In the genomic region with DNA sequence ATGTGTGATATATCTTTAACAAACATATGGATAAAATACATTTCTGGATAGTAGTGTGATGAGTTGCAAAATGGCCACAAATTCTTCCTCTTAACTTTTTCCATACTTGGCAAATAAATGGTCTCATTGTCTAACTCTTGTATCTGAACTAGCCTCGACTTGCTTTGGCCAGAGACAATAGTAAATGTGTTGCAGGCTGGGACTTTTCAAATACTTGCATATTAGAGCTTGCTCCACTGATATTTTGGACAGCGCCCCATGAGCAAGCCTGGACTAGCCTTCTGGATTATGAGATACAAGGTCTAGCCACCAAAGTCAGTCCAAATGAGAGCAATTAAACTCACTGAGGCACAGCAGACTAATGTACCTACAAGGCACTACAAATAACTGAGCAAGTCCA, we compare ENCODE assay signal across 27 cellular contexts.
A peak's percentile ranks its signal among the peaks of the same experiment; 100 is the strongest.
DNase-seq lines count a peak whose midpoint lies in the region; ATAC-seq, FAIRE-seq and TF ChIP-seq lines count a peak whose summit lies in the region.
"Had no signal": no experiment of that assay in that cellular context is flagged by ENCODE, and none has a peak within 500 bp of the region (broad histone marks: within the 10 kb centered on the region; RNA-seq: fewer than 3 reads in every experiment).

No MANE protein-coding gene starts in this region.

- ATAC-seq in SK-N-SH treated with all-trans-retinoic acid at 6 μM for 48 hours (peak; percentile 43; the same call in 1 of the 3 replicates), esophagus mucosa (peak; percentile 86)
- ATAC-seq: activated T-cell treated with anti-CD3 and anti-CD28 coated beads, Interleukin-2, amount 50 U/mL, for 4 hours; Right ventricle myocardium inferior had no signal

- H2BK120ac ChIP-seq in neuronal stem cell (ENCODE audit: low read depth, low read length), result no peak overlapping the region

- H3K4me2 ChIP-seq in neuronal stem cell (ENCODE audit: insufficient read depth, low read length, poor library complexity, severe bottlenecking), result no peak overlapping the region

- no peaks in the 10 kb centered on the region for H3K27me3 ChIP-seq in neuronal stem cell (ENCODE audit: control insufficient read depth in 3 of 3, insufficient read depth in 3 of 3, low read depth in 1 of 3, low read length in 3 of 3)
- H3K27me3 ChIP-seq: esophagus squamous epithelium, stomach, thyroid gland had no signal

- H3K27ac ChIP-seq in neuronal stem cell (replicated peaks; ENCODE audit: low read length), result no peak overlapping the region
- H3K27ac ChIP-seq: esophagus squamous epithelium, left ventricle myocardium inferior, skin epidermis, stomach, thyroid gland, VCaP had no signal

- no peak overlapping the region for H3K23ac ChIP-seq in neuronal stem cell (ENCODE audit: low read depth, low read length, poor library complexity)

- no peak overlapping the region for H3K18ac ChIP-seq in neuronal stem cell (ENCODE audit: low read length)

- no peaks in the 10 kb centered on the region for H3K79me1 ChIP-seq in neuronal stem cell (ENCODE audit: low read depth, low read length)

- no peak overlapping the region for H4K8ac ChIP-seq in neuronal stem cell (ENCODE audit: low read depth, low read length)

- WGBS in neuronal stem cell (ENCODE audit: extremely low coverage in 2 of 2, insufficient read length in 2 of 2, insufficient replicate concordance in 1 of 2), 2 donors, result no CpG with 5 or more reads among the region's 2 CpGs

- no peak overlapping the region for H4K91ac ChIP-seq in neuronal stem cell (ENCODE audit: low read depth, low read length, poor library complexity)

- no peaks in the 10 kb centered on the region for H3K4me1 ChIP-seq in neuronal stem cell (ENCODE audit: control insufficient read depth in 2 of 2, insufficient read depth in 1 of 2, low read depth in 1 of 2, low read length in 2 of 2)
- H3K4me1 ChIP-seq: esophagus squamous epithelium, left ventricle myocardium inferior, stomach, thyroid gland had no signal

- no peak overlapping the region for H3K4ac ChIP-seq in neuronal stem cell (ENCODE audit: low read length)

- no peak overlapping the region for H3K9ac ChIP-seq in neuronal stem cell (ENCODE audit: low read depth, low read length, poor library complexity)

- peak; percentile 44 for DNase-seq in NCI-H1105 treated with DMSO at 0.1 percent for 48 hours (lab: John Stamatoyannopoulos, UW)
- DNase-seq in neuronal stem cell (ENCODE audit: low spot score), result no peak
- DNase-seq in hypothalamus (lab: John Stamatoyannopoulos, UW), result no peak
- DNase-seq in GM19239 (ENCODE audit: insufficient read length, low spot score), result no peak
- DNase-seq in RPMI8226, result no peak
- DNase-seq in EL, result no peak
- DNase-seq: activated CD4-positive, alpha-beta T cell treated with anti-CD3 and anti-CD28 coated beads for 48 hours; activated CD8-positive, alpha-beta memory T cell treated with anti-CD3 and anti-CD28 coated beads for 24 hours; activated gamma-delta T cell treated with Interleukin-2 at 50 U/mL for 16 hours; activated T-cell treated with anti-CD3 and anti-CD28 coated beads, Interleukin-2, amount 50 U/mL, for 4 hours; effector memory CD4-positive, alpha-beta T cell; esophagus squamous epithelium; GOT3; left ventricle myocardium inferior; naive B cell; NCI-H1092; NCI-H2029 treated with DMSO at 0.1 percent for 48 hours; NCI-H226; stomach; thyroid gland had no signal

- no peak overlapping the region for H2BK5ac ChIP-seq in neuronal stem cell (ENCODE audit: low read length)

- no peak overlapping the region for H3K14ac ChIP-seq in neuronal stem cell (ENCODE audit: low read length)

- no peak for FAIRE-seq in GM19239 (lab: Jason Lieb, UNC)
- FAIRE-seq: colon, GM12892 had no signal

- H2AK5ac ChIP-seq in neuronal stem cell (ENCODE audit: low read depth, low read length), result no peak overlapping the region

- H2BK15ac ChIP-seq in neuronal stem cell (ENCODE audit: low read length), result no peak overlapping the region

- no peak overlapping the region for H3K4me3 ChIP-seq in neuronal stem cell (ENCODE audit: low read length in 2 of 2)
- H3K4me3 ChIP-seq: esophagus squamous epithelium, left ventricle myocardium inferior, skin epidermis, stomach, thyroid gland had no signal

- H3K9me3 ChIP-seq in neuronal stem cell (replicated peaks in 1 of 2; ENCODE audit: control insufficient read depth in 2 of 2, insufficient read depth in 1 of 2, low read depth in 1 of 2, low read length in 2 of 2), result no peaks in the 10 kb centered on the region
- H3K9me3 ChIP-seq: stomach, thyroid gland had no signal

- no peak overlapping the region for H2BK12ac ChIP-seq in neuronal stem cell (ENCODE audit: low read length)

- no peaks in the 10 kb centered on the region for H3K36me3 ChIP-seq in neuronal stem cell (replicated peaks in 1 of 2; ENCODE audit: control insufficient read depth in 2 of 2, insufficient read depth in 2 of 2, low read length in 2 of 2)
- H3K36me3 ChIP-seq: esophagus squamous epithelium, left ventricle myocardium inferior, stomach, thyroid gland had no signal

- peak overlapping the region; percentile 68 for H2AFZ ChIP-seq in neuronal stem cell (ENCODE audit: low read length)

TF ChIP-seq in SK-N-SH treated with all-trans-retinoic acid at 6 μM for 48 hours, 23 proteins besides CTCF, POLR2A, EP300 and RAD21:
- no peak for TF ChIP-seq ZC3H10 (CRISPR knock-in tag; IDR thresholded peaks at IDR 0.05)
- no peak for TF ChIP-seq PPARA (CRISPR knock-in tag; IDR thresholded peaks at IDR 0.05; ENCODE audit: borderline replicate concordance)
- no peak for TF ChIP-seq ZNF8 (CRISPR knock-in tag; IDR thresholded peaks at IDR 0.05)
